ENCODE assay signal across 8 cellular contexts in genomic region chr1:13828454-13829151, GRCh38.
DNase-seq lines count a peak whose midpoint lies in the region; ATAC-seq, FAIRE-seq and TF ChIP-seq lines count a peak whose summit lies in the region.

No MANE protein-coding gene starts in this region.

- peak overlapping the region; percentile 2 for H3K27ac Mint-ChIP-seq in T-helper 17 cell

- FAIRE-seq in D721Med (lab: Jason Lieb, UNC): no peak
- FAIRE-seq in small intestine (lab: Jason Lieb, UNC): no peak

- H3K4me3 Mint-ChIP-seq in T-helper 17 cell: peak overlapping the region; percentile 45

- intact Hi-C loops in Right ventricle myocardium superior (cut with DNase I): loop anchor here (10.0 kb wide), 1 partner anchor 164 kb away; no protein-coding TSS in a partner anchor

- WGBS in small intestine, 3 donors: 27 to 42% (median 33%) methylated on average over 18 of the region's 18 CpGs

- H3K36me3 ChIP-seq in HAP-1 (replicated peaks): no peaks in the 10 kb centered on the region
- H3K36me3 ChIP-seq in small intestine (ENCODE audit: control insufficient read depth in 2 of 2, insufficient read depth in 2 of 2, low read length in 2 of 2): no peaks in the 10 kb centered on the region

- H3K36me3 Mint-ChIP-seq in T-helper 17 cell (ENCODE audit: low read depth): peaks cover 3% of the 10 kb centered on the region

- in situ Hi-C loops in HAP-1 (cut with MboI; ENCODE audit: low sequenced_read_pairs): loop anchor here (10.0 kb wide), 1 partner anchor 164 kb away; no protein-coding TSS in a partner anchor

- TF ChIP-seq CTCF in D721Med (IDR thresholded peaks at IDR 0.05; ENCODE audit: insufficient read depth, missing control alignments): peak; percentile 38

- H3K27me3 ChIP-seq in HAP-1 (ENCODE audit: low read depth) (no peaks in the 10 kb centered on the region), small intestine (ENCODE audit: control insufficient read depth in 2 of 2, insufficient read depth in 2 of 2, low read length in 2 of 2) (peaks cover 0 to 8% of the 10 kb centered on the region in 2 donors)

- H3K4me1 ChIP-seq in HAP-1: no peaks in the 10 kb centered on the region
- H3K4me1 ChIP-seq in small intestine (ENCODE audit: control insufficient read depth in 2 of 2, insufficient read depth in 1 of 2, low read depth in 1 of 2, low read length in 1 of 2): peaks cover 0 to 4% of the 10 kb centered on the region in 2 donors

- ATAC-seq in T-helper 17 cell (peak; percentile 54), Right ventricle myocardium superior (ENCODE audit: poor library complexity) (peak; percentile 52), HG02973 (IDR thresholded peaks at IDR 0.05; ENCODE audit: unreplicated experiment) (no peak), HG02885 (IDR thresholded peaks at IDR 0.05; ENCODE audit: poor library complexity, unreplicated experiment) (no peak), HG02759 (IDR thresholded peaks at IDR 0.05; ENCODE audit: unreplicated experiment) (no peak)

- H3K9me3 ChIP-seq in HAP-1 (no peaks in the 10 kb centered on the region), T-helper 17 cell (ENCODE audit: control insufficient read depth, low read length, poor library complexity, severe bottlenecking) (no peaks in the 10 kb centered on the region), small intestine (ENCODE audit: control insufficient read depth, low read depth) (no peaks in the 10 kb centered on the region)

- H3K27ac ChIP-seq in small intestine (ENCODE audit: low read depth in 1 of 2, low read length in 1 of 2): no peak overlapping the region

- no peak for DNase-seq in D721Med (ENCODE audit: insufficient read length, low spot score)
- DNase-seq in HAP-1 (ENCODE audit: low spot score in 2 of 2): peak; percentile 9 to 69
- DNase-seq in T-helper 17 cell: no peak
- no peak for DNase-seq in Right ventricle myocardium superior
- peak; percentile 79 for DNase-seq in small intestine

- peaks cover 18% of the 10 kb centered on the region for H3K27me3 Mint-ChIP-seq in T-helper 17 cell

- H3K4me3 ChIP-seq in HAP-1 (no peak overlapping the region; the same call in 1 of the 2 replicates), small intestine (ENCODE audit: low read depth in 1 of 2, low read length in 2 of 2) (no peak overlapping the region)

- peaks cover 6% of the 10 kb centered on the region for H3K4me1 Mint-ChIP-seq in T-helper 17 cell

Comparison
In these comparisons a context has a peak if more than half of its experiments do, and no peak if none do; other contexts are left out.
1. DNase-seq: peak in HAP-1 (2 of 2) and small intestine (single experiment); none in D721Med (single experiment), T-helper 17 cell (0 of 3) and Right ventricle myocardium superior (single experiment).
2. ATAC-seq: peak in T-helper 17 cell (single experiment) and Right ventricle myocardium superior (single experiment); none in HG02973 (single experiment), HG02885 (single experiment) and HG02759 (single experiment).